7 cellular contexts compared by ENCODE assay signal in the genomic region with DNA sequence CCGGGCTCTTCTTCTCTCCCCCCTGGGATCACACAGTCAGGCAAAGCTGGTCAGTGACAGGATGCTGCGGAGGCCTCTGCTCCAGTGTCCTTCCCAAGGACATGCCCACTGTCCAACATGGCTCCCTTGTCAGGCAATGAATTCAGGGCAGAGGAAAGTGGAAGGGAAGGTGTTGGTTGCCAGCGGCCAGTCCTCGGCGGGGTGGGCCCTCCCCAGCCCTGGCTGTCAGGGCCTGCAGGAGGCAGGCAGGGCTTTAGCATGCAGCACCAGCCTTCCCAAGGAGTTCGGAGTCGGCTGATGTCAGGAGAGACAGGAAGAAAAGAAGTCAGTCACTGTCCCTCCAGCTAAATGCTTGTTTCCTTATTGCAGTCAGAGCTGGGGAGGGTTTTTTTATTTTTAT. TPM values are rescaled to one million over a fixed set of nuclear protein-coding genes. Genes with fewer than 3 reads are reported as not detected.
"Had no signal": no experiment of that assay in that cellular context is flagged by ENCODE, and none has a peak within 500 bp of the region (broad histone marks: within the 10 kb centered on the region; RNA-seq: fewer than 3 reads in every experiment).

No MANE protein-coding gene starts in this region.

- ATAC-seq: HCT116, K562 had no signal

- H3K4me1 ChIP-seq: HAP-1 had no signal

- H3K9me3 ChIP-seq: HAP-1 had no signal

- H3K4me3 ChIP-seq: GM23248, HAP-1, K562 had no signal

- H3K27ac ChIP-seq: GM23248, HL-60 had no signal

- H2AFZ ChIP-seq: GM23248 had no signal

- H3K36me3 ChIP-seq: HAP-1 had no signal

- DNase-seq: GM23248, HFFc6, IMR-90 had no signal

- H3K4me3 Mint-ChIP-seq: HFFc6 had no signal

- H3K27ac Mint-ChIP-seq: HFFc6 had no signal

RNA-seq across cellular contexts. Expression of gene IRX3, which starts 58.6 kb away (rescaled TPM):
- total RNA-seq: IMR-90, K562 had no signal
- polyA plus RNA-seq: IMR-90, K562 had no signal
